1 cellular context compared by ENCODE assay signal in genomic region chr2:110094884-110095534, GRCh38. TPM values are rescaled to one million over a fixed set of nuclear protein-coding genes. Genes with fewer than 3 reads are reported as not detected.
"Had no signal": no experiment of that assay in that cellular context is flagged by ENCODE, and none has a peak within 500 bp of the region (broad histone marks: within the 10 kb centered on the region; RNA-seq: fewer than 3 reads in every experiment).

No MANE protein-coding gene starts in this region.

RNA-seq across cellular contexts. Expression of gene MALL, which starts 20.6 kb away (rescaled TPM):
- polyA plus RNA-seq: naive thymus-derived CD8-positive, alpha-beta T cell had no signal
